Comparison of ENCODE assay signal across 1 cellular context in the genomic region with DNA sequence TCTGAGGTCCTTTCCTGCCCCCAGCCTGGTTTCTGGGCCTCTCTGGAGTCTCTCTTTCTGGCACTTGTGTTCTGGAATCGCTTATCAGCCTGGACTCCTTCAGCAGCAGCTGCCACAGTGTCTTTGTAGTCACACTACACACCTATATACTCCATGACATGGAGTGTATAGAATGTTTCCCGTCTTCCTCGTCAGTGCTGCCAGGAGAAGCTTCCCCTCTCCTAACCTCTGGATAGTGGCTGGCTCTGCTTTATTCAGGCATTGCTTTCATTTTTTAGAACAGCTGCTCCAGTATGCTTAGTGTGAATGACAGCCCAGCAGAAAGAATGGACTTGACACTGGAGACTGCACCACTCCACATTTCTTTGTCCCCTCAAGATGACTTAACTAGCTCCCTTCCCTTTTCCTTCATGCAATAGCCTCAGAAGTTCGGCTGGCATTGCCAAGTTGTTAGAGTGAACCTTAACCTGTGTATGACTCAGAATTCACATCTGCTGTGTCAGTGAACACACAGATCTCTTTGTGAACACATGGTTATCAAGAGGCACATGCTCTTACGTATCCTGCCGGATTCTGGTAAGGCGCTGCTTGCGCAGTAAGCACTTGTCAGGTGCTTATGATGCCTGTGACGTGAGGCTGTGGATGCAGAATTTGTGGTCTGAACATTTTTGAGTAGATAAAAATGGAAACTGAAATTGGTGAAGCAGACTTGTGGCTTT.
TF ChIP-seq lines count a peak whose summit lies in the region.

No MANE protein-coding gene starts in this region.

TF ChIP-seq in HepG2, 621 proteins besides CTCF, POLR2A, EP300 and RAD21 (continued from another document):
- TF ChIP-seq ZBTB33 (CRISPR knock-in tag; IDR thresholded peaks at IDR 0.05) = peak; percentile 96
- no peak for TF ChIP-seq MAFG (CRISPR knock-in tag; IDR thresholded peaks at IDR 0.05)
- TF ChIP-seq ETV5 (CRISPR knock-in tag; IDR thresholded peaks at IDR 0.05; ENCODE audit: borderline replicate concordance) = 0 out of 2 replicates have a peak, but pooled peaks have one; percentile 21
- TF ChIP-seq PITX1 (CRISPR knock-in tag; IDR thresholded peaks at IDR 0.05) = no peak
- TF ChIP-seq RBAK (CRISPR knock-in tag; IDR thresholded peaks at IDR 0.05) = no peak
- no peak for TF ChIP-seq ZNF615 (CRISPR knock-in tag; IDR thresholded peaks at IDR 0.05; ENCODE audit: borderline replicate concordance)
- no peak for TF ChIP-seq E2F1 (CRISPR knock-in tag; IDR thresholded peaks at IDR 0.05)
- TF ChIP-seq ZIK1 (CRISPR knock-in tag; IDR thresholded peaks at IDR 0.05; ENCODE audit: borderline replicate concordance, low read depth) = no peak
- peak; percentile 86; the same call in 1 of the 2 replicates for TF ChIP-seq ZBTB21 (CRISPR knock-in tag; IDR thresholded peaks at IDR 0.05)
- TF ChIP-seq ZMYM4 (CRISPR knock-in tag; IDR thresholded peaks at IDR 0.05) = no peak
- TF ChIP-seq ZFP62 (CRISPR knock-in tag; IDR thresholded peaks at IDR 0.05) = no peak
- no peak for TF ChIP-seq HDAC1 (CRISPR knock-in tag; IDR thresholded peaks at IDR 0.05)
- TF ChIP-seq, protein P1, sequence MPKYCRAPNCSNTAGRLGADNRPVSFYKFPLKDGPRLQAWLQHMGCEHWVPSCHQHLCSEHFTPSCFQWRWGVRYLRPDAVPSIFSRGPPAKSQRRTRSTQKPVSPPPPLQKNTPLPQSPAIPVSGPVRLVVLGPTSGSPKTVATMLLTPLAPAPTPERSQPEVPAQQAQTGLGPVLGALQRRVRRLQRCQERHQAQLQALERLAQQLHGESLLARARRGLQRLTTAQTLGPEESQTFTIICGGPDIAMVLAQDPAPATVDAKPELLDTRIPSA (CRISPR knock-in tag; IDR thresholded peaks at IDR 0.05; ENCODE audit: borderline replicate concordance) = no peak
- TF ChIP-seq GATA4 (IDR thresholded peaks at IDR 0.05; ENCODE audit: borderline replicate concordance, low read depth) = no peak
- TF ChIP-seq MBNL3 (CRISPR knock-in tag; conservative IDR thresholded peaks at IDR 0.05) = no peak
- no peak for TF ChIP-seq NFE2 (CRISPR knock-in tag; IDR thresholded peaks at IDR 0.05)
- no peak for TF ChIP-seq MED13 (CRISPR knock-in tag; IDR thresholded peaks at IDR 0.05)
- TF ChIP-seq ZSCAN21 (CRISPR knock-in tag; IDR thresholded peaks at IDR 0.05; ENCODE audit: borderline replicate concordance) = no peak
- TF ChIP-seq ZNF576 (CRISPR knock-in tag; IDR thresholded peaks at IDR 0.05) = no peak
- no peak for TF ChIP-seq ZSCAN9 (CRISPR knock-in tag; IDR thresholded peaks at IDR 0.05; ENCODE audit: borderline replicate concordance)
- TF ChIP-seq MAX (IDR thresholded peaks at IDR 0.05) = peak; percentile 61
- no peak for TF ChIP-seq DMAP1 (CRISPR knock-in tag; IDR thresholded peaks at IDR 0.05)
- peak; percentile 84 for TF ChIP-seq HOXA3 (CRISPR knock-in tag; IDR thresholded peaks at IDR 0.05)
- TF ChIP-seq ELK4 (CRISPR knock-in tag; IDR thresholded peaks at IDR 0.05; ENCODE audit: borderline replicate concordance) = no peak
- no peak; the same call in 1 of the 2 replicates for TF ChIP-seq MED1 (CRISPR knock-in tag; IDR thresholded peaks at IDR 0.05)
- TF ChIP-seq KDM3A (CRISPR knock-in tag; IDR thresholded peaks at IDR 0.05; ENCODE audit: low read depth) = no peak
- no peak for TF ChIP-seq ZNF619 (CRISPR knock-in tag; IDR thresholded peaks at IDR 0.05)
- no peak for TF ChIP-seq NFIC (IDR thresholded peaks at IDR 0.05; ENCODE audit: low read length)
- TF ChIP-seq, protein P2, sequence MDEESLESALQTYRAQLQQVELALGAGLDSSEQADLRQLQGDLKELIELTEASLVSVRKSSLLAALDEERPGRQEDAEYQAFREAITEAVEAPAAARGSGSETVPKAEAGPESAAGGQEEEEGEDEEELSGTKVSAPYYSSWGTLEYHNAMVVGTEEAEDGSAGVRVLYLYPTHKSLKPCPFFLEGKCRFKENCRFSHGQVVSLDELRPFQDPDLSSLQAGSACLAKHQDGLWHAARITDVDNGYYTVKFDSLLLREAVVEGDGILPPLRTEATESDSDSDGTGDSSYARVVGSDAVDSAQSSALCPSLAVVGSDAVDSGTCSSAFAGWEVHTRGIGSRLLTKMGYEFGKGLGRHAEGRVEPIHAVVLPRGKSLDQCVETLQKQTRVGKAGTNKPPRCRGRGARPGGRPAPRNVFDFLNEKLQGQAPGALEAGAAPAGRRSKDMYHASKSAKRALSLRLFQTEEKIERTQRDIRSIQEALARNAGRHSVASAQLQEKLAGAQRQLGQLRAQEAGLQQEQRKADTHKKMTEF (CRISPR knock-in tag; IDR thresholded peaks at IDR 0.05) = no peak
- peak; percentile 34; the same call in 1 of the 2 replicates for TF ChIP-seq HNF4A (CRISPR knock-in tag; IDR thresholded peaks at IDR 0.05)
- TF ChIP-seq ZNF589 (CRISPR knock-in tag; conservative IDR thresholded peaks at IDR 0.05) = no peak
- TF ChIP-seq SMYD3 (CRISPR knock-in tag; IDR thresholded peaks at IDR 0.05) = no peak
- TF ChIP-seq MAFK (conservative IDR thresholded peaks at IDR 0.05 in 1 of 2, IDR thresholded peaks at IDR 0.05 in 1 of 2; ENCODE audit: low read length in 2 of 2) = peak; percentile 30 to 32; a peak in 2 of 4 replicates
- no peak for TF ChIP-seq PHF21A (CRISPR knock-in tag; IDR thresholded peaks at IDR 0.05)
- no peak for TF ChIP-seq KLF6 (CRISPR knock-in tag; IDR thresholded peaks at IDR 0.05)
- TF ChIP-seq ELF3 (CRISPR knock-in tag; IDR thresholded peaks at IDR 0.05) = no peak
- TF ChIP-seq, protein P3, sequence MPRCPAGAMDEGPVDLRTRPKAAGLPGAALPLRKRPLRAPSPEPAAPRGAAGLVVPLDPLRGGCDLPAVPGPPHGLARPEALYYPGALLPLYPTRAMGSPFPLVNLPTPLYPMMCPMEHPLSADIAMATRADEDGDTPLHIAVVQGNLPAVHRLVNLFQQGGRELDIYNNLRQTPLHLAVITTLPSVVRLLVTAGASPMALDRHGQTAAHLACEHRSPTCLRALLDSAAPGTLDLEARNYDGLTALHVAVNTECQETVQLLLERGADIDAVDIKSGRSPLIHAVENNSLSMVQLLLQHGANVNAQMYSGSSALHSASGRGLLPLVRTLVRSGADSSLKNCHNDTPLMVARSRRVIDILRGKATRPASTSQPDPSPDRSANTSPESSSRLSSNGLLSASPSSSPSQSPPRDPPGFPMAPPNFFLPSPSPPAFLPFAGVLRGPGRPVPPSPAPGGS (CRISPR knock-in tag; IDR thresholded peaks at IDR 0.05) = no peak
- peak; percentile 29; the same call in 1 of the 2 replicates for TF ChIP-seq NFE2L2 (IDR thresholded peaks at IDR 0.05; ENCODE audit: low read length)
- TF ChIP-seq ZNF510 (CRISPR knock-in tag; IDR thresholded peaks at IDR 0.05; ENCODE audit: low read depth) = no peak
